In genomic region chr1:9500756-9501754, GRCh38 we compare ENCODE assay signal across 1 cellular context.
TF ChIP-seq lines count a peak whose summit lies in the region.

No MANE protein-coding gene starts in this region.

TF ChIP-seq in HepG2, 621 proteins besides CTCF, POLR2A, EP300 and RAD21 (continued from another document and continues in another):
- TF ChIP-seq ZBTB44 (CRISPR knock-in tag; IDR thresholded peaks at IDR 0.05) (no peak), KDM1A (CRISPR knock-in tag; IDR thresholded peaks at IDR 0.05) (no peak), ZBTB34 (CRISPR knock-in tag; IDR thresholded peaks at IDR 0.05) (no peak), SRY (CRISPR knock-in tag; IDR thresholded peaks at IDR 0.05) (peak; percentile 60; the same call in 1 of the 2 replicates), ZNF441 (CRISPR knock-in tag; IDR thresholded peaks at IDR 0.05; ENCODE audit: borderline replicate concordance) (no peak), ZBTB40 (IDR thresholded peaks at IDR 0.05) (no peak), ZBTB40 (CRISPR knock-in tag; IDR thresholded peaks at IDR 0.05) (0 out of 2 replicates have a peak, but pooled peaks have one; percentile 38), ZNF333 (CRISPR knock-in tag; IDR thresholded peaks at IDR 0.05; ENCODE audit: borderline replicate concordance) (no peak), NR3C1 (CRISPR knock-in tag; IDR thresholded peaks at IDR 0.05) (no peak), ZNF577 (CRISPR knock-in tag; IDR thresholded peaks at IDR 0.05; ENCODE audit: borderline replicate concordance, low read depth) (no peak), SATB2 (CRISPR knock-in tag; IDR thresholded peaks at IDR 0.05) (no peak), HNF4G (IDR thresholded peaks at IDR 0.05; ENCODE audit: borderline replicate concordance, low read depth, low read length) (0 out of 2 replicates have a peak, but pooled peaks have one; percentile 31), HNF4G (CRISPR knock-in tag; IDR thresholded peaks at IDR 0.05; ENCODE audit: borderline replicate concordance, low read depth) (no peak), KMT2A (CRISPR knock-in tag; IDR thresholded peaks at IDR 0.05) (no peak), AFF4 (CRISPR knock-in tag; IDR thresholded peaks at IDR 0.05) (no peak), CHCHD3 (CRISPR knock-in tag; IDR thresholded peaks at IDR 0.05) (no peak), NFYC (CRISPR knock-in tag; IDR thresholded peaks at IDR 0.05) (no peak), NR2F6 (IDR thresholded peaks at IDR 0.05) (peak; percentile 39; the same call in 1 of the 2 replicates), NR2F6 (CRISPR knock-in tag; IDR thresholded peaks at IDR 0.05) (peak; percentile 42; the same call in 1 of the 2 replicates), MEIS2 (CRISPR knock-in tag; IDR thresholded peaks at IDR 0.05) (peak; percentile 39; the same call in 1 of the 2 replicates), ARNTL (CRISPR knock-in tag; IDR thresholded peaks at IDR 0.05) (0 out of 2 replicates have a peak, but pooled peaks have one; percentile 51), PHB2 (IDR thresholded peaks at IDR 0.05; ENCODE audit: partially characterized antibody) (no peak), ZNF235 (CRISPR knock-in tag; IDR thresholded peaks at IDR 0.05; ENCODE audit: borderline replicate concordance) (no peak), ZNF496 (CRISPR knock-in tag; IDR thresholded peaks at IDR 0.05; ENCODE audit: insufficient replicate concordance) (no peak), DR1 (CRISPR knock-in tag; IDR thresholded peaks at IDR 0.05) (peak; percentile 66; the same call in 1 of the 2 replicates), THAP11 (CRISPR knock-in tag; IDR thresholded peaks at IDR 0.05) (peak; percentile 51; the same call in 1 of the 2 replicates), ZNF451 (CRISPR knock-in tag; IDR thresholded peaks at IDR 0.05) (no peak), ZNF337 (CRISPR knock-in tag; IDR thresholded peaks at IDR 0.05; ENCODE audit: borderline replicate concordance, low read depth) (no peak), SMAD1 (CRISPR knock-in tag; IDR thresholded peaks at IDR 0.05; ENCODE audit: borderline replicate concordance, low read depth) (no peak), ZNF414 (CRISPR knock-in tag; IDR thresholded peaks at IDR 0.05) (0 out of 2 replicates have a peak, but pooled peaks have one; percentile 64), BRD4 (CRISPR knock-in tag; IDR thresholded peaks at IDR 0.05) (no peak)
- TF ChIP-seq, protein P1, sequence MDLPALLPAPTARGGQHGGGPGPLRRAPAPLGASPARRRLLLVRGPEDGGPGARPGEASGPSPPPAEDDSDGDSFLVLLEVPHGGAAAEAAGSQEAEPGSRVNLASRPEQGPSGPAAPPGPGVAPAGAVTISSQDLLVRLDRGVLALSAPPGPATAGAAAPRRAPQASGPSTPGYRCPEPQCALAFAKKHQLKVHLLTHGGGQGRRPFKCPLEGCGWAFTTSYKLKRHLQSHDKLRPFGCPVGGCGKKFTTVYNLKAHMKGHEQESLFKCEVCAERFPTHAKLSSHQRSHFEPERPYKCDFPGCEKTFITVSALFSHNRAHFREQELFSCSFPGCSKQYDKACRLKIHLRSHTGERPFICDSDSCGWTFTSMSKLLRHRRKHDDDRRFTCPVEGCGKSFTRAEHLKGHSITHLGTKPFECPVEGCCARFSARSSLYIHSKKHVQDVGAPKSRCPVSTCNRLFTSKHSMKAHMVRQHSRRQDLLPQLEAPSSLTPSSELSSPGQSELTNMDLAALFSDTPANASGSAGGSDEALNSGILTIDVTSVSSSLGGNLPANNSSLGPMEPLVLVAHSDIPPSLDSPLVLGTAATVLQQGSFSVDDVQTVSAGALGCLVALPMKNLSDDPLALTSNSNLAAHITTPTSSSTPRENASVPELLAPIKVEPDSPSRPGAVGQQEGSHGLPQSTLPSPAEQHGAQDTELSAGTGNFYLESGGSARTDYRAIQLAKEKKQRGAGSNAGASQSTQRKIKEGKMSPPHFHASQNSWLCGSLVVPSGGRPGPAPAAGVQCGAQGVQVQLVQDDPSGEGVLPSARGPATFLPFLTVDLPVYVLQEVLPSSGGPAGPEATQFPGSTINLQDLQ (CRISPR knock-in tag; IDR thresholded peaks at IDR 0.05): no peak
- TF ChIP-seq, protein P2, sequence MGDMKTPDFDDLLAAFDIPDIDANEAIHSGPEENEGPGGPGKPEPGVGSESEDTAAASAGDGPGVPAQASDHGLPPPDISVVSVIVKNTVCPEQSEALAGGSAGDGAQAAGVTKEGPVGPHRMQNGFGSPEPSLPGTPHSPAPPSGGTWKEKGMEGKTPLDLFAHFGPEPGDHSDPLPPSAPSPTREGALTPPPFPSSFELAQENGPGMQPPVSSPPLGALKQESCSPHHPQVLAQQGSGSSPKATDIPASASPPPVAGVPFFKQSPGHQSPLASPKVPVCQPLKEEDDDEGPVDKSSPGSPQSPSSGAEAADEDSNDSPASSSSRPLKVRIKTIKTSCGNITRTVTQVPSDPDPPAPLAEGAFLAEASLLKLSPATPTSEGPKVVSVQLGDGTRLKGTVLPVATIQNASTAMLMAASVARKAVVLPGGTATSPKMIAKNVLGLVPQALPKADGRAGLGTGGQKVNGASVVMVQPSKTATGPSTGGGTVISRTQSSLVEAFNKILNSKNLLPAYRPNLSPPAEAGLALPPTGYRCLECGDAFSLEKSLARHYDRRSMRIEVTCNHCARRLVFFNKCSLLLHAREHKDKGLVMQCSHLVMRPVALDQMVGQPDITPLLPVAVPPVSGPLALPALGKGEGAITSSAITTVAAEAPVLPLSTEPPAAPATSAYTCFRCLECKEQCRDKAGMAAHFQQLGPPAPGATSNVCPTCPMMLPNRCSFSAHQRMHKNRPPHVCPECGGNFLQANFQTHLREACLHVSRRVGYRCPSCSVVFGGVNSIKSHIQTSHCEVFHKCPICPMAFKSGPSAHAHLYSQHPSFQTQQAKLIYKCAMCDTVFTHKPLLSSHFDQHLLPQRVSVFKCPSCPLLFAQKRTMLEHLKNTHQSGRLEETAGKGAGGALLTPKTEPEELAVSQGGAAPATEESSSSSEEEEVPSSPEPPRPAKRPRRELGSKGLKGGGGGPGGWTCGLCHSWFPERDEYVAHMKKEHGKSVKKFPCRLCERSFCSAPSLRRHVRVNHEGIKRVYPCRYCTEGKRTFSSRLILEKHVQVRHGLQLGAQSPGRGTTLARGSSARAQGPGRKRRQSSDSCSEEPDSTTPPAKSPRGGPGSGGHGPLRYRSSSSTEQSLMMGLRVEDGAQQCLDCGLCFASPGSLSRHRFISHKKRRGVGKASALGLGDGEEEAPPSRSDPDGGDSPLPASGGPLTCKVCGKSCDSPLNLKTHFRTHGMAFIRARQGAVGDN (CRISPR knock-in tag; IDR thresholded peaks at IDR 0.05): peak; percentile 88
